Comparison of ENCODE assay signal across 8 cellular contexts in the genomic region with DNA sequence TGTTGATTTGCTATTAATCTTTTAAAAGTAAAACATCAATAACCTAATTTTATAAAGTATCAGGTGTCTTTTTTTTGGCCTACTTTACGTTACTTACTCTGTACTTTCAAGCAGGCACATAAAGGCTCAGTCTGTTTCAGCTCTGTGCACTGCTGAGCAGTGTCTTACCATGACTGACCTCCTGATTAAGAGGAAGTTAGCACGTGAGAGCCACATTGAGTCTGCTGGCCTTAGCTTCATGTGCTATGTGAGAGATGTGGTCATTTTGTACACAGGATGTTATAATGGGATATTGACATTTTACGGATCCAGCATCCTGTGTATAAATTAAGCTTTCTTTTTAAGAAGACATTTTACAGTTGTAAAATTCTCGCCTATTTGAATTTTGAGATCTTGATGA. TPM values are rescaled to one million over a fixed set of nuclear protein-coding genes. Genes with fewer than 3 reads are reported as not detected.
DNase-seq lines count a peak whose midpoint lies in the region; ATAC-seq and TF ChIP-seq lines count a peak whose summit lies in the region.

No MANE protein-coding gene starts in this region.

- peaks cover 54% of the 10 kb centered on the region for H3K4me1 Mint-ChIP-seq in type B pancreatic cell (ENCODE audit: unreplicated experiment)

- DNase-seq in EL (peak; percentile 41), choroid plexus epithelial cell (ENCODE audit: low read depth) (peak; percentile 84), retinal pigment epithelial cell (ENCODE audit: low read depth) (peak; percentile 51), type B pancreatic cell (ENCODE audit: extremely low spot score, unreplicated experiment) (no peak), NCI-H1048 (lab: John Stamatoyannopoulos, UW) (no peak), hepatic stellate cell (ENCODE audit: low spot score) (no peak)

- H3K36me3 Mint-ChIP-seq in type B pancreatic cell, result peaks cover 18% of the 10 kb centered on the region

- no peak overlapping the region for H3K27ac Mint-ChIP-seq in type B pancreatic cell

- H3K9me3 Mint-ChIP-seq in type B pancreatic cell, result peaks cover 5% of the 10 kb centered on the region

- H3K4me3 ChIP-seq in choroid plexus epithelial cell (ENCODE audit: low read depth, low read length), result no peak overlapping the region
- no peak overlapping the region for H3K4me3 ChIP-seq in retinal pigment epithelial cell (ENCODE audit: low read length)

- no peak for TF ChIP-seq CTCF in choroid plexus epithelial cell (conservative IDR thresholded peaks at IDR 0.05; ENCODE audit: low read depth, low read length)
- TF ChIP-seq CTCF in retinal pigment epithelial cell (conservative IDR thresholded peaks at IDR 0.05; ENCODE audit: low read depth, low read length), result no peak
- no peak for TF ChIP-seq CTCF in type B pancreatic cell (conservative IDR thresholded peaks at IDR 0.05)

- H3K27me3 Mint-ChIP-seq in type B pancreatic cell, result no peaks in the 10 kb centered on the region

- no peak overlapping the region for H3K4me3 Mint-ChIP-seq in type B pancreatic cell

- ATAC-seq in GM21360 (IDR thresholded peaks at IDR 0.05; ENCODE audit: unreplicated experiment) (peak; percentile 91), HG03520 (IDR thresholded peaks at IDR 0.05; ENCODE audit: unreplicated experiment) (peak; percentile 69)

RNA-seq across cellular contexts. Expression of a gene that starts 31.9 kb away (rescaled TPM):
- 66.2 and 97.2 TPM in 2 replicates for total RNA-seq in type B pancreatic cell (ENCODE audit: low replicate concordance)

Comparison
In these comparisons a context has a peak if more than half of its experiments do, and no peak if none do; other contexts are left out.
1. DNase-seq: peak in EL (single experiment), choroid plexus epithelial cell (single experiment) and retinal pigment epithelial cell (single experiment); none in type B pancreatic cell (single experiment), NCI-H1048 (single experiment) and hepatic stellate cell (single experiment).